ENCODE assay signal across 29 cellular contexts in the genomic region with DNA sequence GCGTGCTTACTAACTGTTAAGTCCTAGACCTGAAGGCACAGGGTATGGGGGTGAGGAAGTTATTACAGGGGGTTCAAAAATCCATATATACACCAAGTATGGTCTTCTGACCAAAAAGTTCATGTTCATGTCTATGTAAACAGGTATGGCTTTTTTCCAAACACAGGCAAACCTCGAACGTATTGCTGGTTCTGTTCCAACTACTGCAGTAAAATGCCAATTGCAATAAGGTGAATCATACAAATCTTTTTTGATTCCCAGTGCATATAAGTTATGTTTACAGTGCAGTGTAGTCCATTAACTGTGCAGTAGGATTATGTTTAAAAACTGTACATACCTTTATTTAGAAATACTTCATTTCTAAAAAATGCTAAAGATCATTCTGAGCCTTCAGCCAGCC.
"Had no signal": no experiment of that assay in that cellular context is flagged by ENCODE, and none has a peak within 500 bp of the region (broad histone marks: within the 10 kb centered on the region; RNA-seq: fewer than 3 reads in every experiment).

No MANE protein-coding gene starts in this region.

- H3K4me2 ChIP-seq: neural progenitor cell had no signal

- H3K27ac ChIP-seq: neural progenitor cell, ovary, parathyroid adenoma, psoas muscle, right lobe of liver, sigmoid colon, stomach, thoracic aorta, thyroid gland, tibial nerve, upper lobe of left lung, vagina had no signal

- H3K4me1 ChIP-seq: parathyroid adenoma, psoas muscle, right lobe of liver, stomach, thyroid gland, tibial nerve, upper lobe of left lung, vagina had no signal

- H3K36me3 ChIP-seq: neural progenitor cell, ovary, right lobe of liver, sigmoid colon, stomach, thoracic aorta, thyroid gland, tibial nerve, upper lobe of left lung, vagina had no signal

- H3K9ac ChIP-seq: neural progenitor cell, parathyroid adenoma had no signal

- H3K36me3 Mint-ChIP-seq: neural progenitor cell; stimulated activated effector memory CD8-positive, alpha-beta T cell treated with anti-CD3 and anti-CD28 coated beads, Interleukin-12 subunit alpha, Interleukin-12 subunit beta, amount 100 ng/mL, for 72 hours; stimulated activated naive B cell treated with anti-CD40 and anti-IgM and Interleukin-4, amounts not matched to agents 10 μg/mL and 1 μg/mL and 100 μg/mL, for 72 hours had no signal

- H3K4me1 Mint-ChIP-seq: natural killer cell; nephron; neural progenitor cell; stimulated activated effector memory CD8-positive, alpha-beta T cell treated with anti-CD3 and anti-CD28 coated beads, Interleukin-12 subunit alpha, Interleukin-12 subunit beta, amount 100 ng/mL, for 72 hours; stimulated activated naive B cell treated with anti-CD40 and anti-IgM and Interleukin-4, amounts not matched to agents 10 μg/mL and 1 μg/mL and 100 μg/mL, for 72 hours had no signal

- H3K27me3 Mint-ChIP-seq: progenitor cell of endocrine pancreas; stimulated activated naive B cell treated with anti-CD40 and anti-IgM and Interleukin-4, amounts not matched to agents 10 μg/mL and 1 μg/mL and 100 μg/mL, for 72 hours; stimulated activated naive CD8-positive, alpha-beta T cell treated with anti-CD3 and anti-CD28 coated beads, Interleukin-15, Interleukin-2, amounts not matched to agents 100 ng/mL and 50 ng/mL, for 24 hours had no signal

- H3K27ac Mint-ChIP-seq: natural killer cell; nephron; neural progenitor cell; progenitor cell of endocrine pancreas; stimulated activated effector memory CD8-positive, alpha-beta T cell treated with anti-CD3 and anti-CD28 coated beads, Interleukin-12 subunit alpha, Interleukin-12 subunit beta, amount 100 ng/mL, for 72 hours; stimulated activated naive B cell treated with anti-CD40 and anti-IgM and Interleukin-4, amounts not matched to agents 10 μg/mL and 1 μg/mL and 100 μg/mL, for 72 hours; stimulated activated naive CD8-positive, alpha-beta T cell treated with anti-CD3 and anti-CD28 coated beads, Interleukin-15, Interleukin-2, amounts not matched to agents 100 ng/mL and 50 ng/mL, for 24 hours had no signal

- H3K79me2 ChIP-seq: parathyroid adenoma had no signal

- DNase-seq: natural killer cell; occipital lobe; ovary; posterior cingulate gyrus; psoas muscle; right cardiac atrium; right lobe of liver; sigmoid colon; small intestine; stimulated activated CD4-positive, alpha-beta T cell treated with anti-CD3 and anti-CD28 coated beads, Interleukin-15, amount 100 ng/mL, for 24 hours; stimulated activated CD4-positive, alpha-beta T cell treated with anti-CD3 and anti-CD28 coated beads, Interleukin-2, amount 100 ng/mL, for 24 hours; stimulated activated CD4-positive, alpha-beta T cell treated with anti-CD3 and anti-CD28 coated beads, Interleukin-2, amount 100 ng/mL, for 48 hours; stimulated activated CD4-positive, alpha-beta T cell treated with anti-CD3 and anti-CD28 coated beads, Interleukin-4, amount 100 ng/mL, for 24 hours; stimulated activated naive B cell treated with anti-CD40 and anti-IgM and Interleukin-4, amounts not matched to agents 10 μg/mL and 1 μg/mL and 100 μg/mL, for 72 hours; stimulated activated naive CD4-positive, alpha-beta T cell treated with Interleukin-2 at 50 U/mL for 16 hours; stomach; thyroid gland; trophoblast cell; upper lobe of left lung had no signal

- FAIRE-seq: small intestine, urothelium cell line had no signal

- H3K4me3 Mint-ChIP-seq: natural killer cell; nephron; neural progenitor cell; stimulated activated effector memory CD8-positive, alpha-beta T cell treated with anti-CD3 and anti-CD28 coated beads, Interleukin-12 subunit alpha, Interleukin-12 subunit beta, amount 100 ng/mL, for 72 hours; stimulated activated naive B cell treated with anti-CD40 and anti-IgM and Interleukin-4, amounts not matched to agents 10 μg/mL and 1 μg/mL and 100 μg/mL, for 72 hours; stimulated activated naive CD8-positive, alpha-beta T cell treated with anti-CD3 and anti-CD28 coated beads, Interleukin-15, Interleukin-2, amounts not matched to agents 100 ng/mL and 50 ng/mL, for 24 hours had no signal

- H3K4me3 ChIP-seq: neural progenitor cell, ovary, psoas muscle, right lobe of liver, sigmoid colon, stomach, thoracic aorta, thyroid gland, tibial nerve, upper lobe of left lung, vagina had no signal

- H3K9me3 ChIP-seq: ovary, psoas muscle, right lobe of liver, sigmoid colon, stomach, thoracic aorta, thyroid gland, tibial nerve, upper lobe of left lung, vagina had no signal

- H3K9me3 Mint-ChIP-seq: nephron, neural progenitor cell had no signal

- H3K27me3 ChIP-seq: neural progenitor cell, ovary, right lobe of liver, sigmoid colon, stomach, thyroid gland, tibial nerve, upper lobe of left lung, vagina had no signal

- H2AFZ ChIP-seq: neural progenitor cell, parathyroid adenoma had no signal
